ENCODE assay signal across 1 cellular context in the genomic region with DNA sequence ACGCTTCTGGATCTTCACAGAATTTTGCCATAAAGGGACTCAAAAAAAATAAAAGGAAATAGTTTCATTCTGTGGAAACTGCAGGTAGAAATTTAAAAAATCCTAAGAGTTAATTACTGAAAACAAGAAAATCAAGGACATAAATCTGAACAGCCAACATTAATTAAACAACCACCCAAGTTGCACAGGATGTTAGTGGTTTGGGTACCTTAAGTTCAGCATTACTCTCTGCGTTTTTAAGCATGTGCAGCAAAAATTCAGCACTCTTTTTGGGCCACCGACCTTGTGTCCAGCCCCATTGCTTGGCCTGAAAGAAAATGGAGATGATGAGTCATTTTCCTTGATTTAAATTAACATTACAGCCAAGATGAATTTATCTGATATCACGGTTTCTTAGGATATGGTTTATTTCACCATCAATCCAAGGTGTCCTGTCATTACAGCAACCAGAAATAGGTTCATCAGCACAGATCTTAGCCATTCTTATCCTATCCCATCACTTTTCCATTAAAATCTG.
TF ChIP-seq lines count a peak whose summit lies in the region.

No MANE protein-coding gene starts in this region.

TF ChIP-seq in HepG2, 621 proteins besides CTCF, POLR2A, EP300 and RAD21:
- TF ChIP-seq RBFOX2 (IDR thresholded peaks at IDR 0.05; ENCODE audit: low read depth, low read length) (peak; percentile 59; the same call in 1 of the 2 replicates), ZNF687 (CRISPR knock-in tag; IDR thresholded peaks at IDR 0.05) (no peak), HOXD1 (CRISPR knock-in tag; IDR thresholded peaks at IDR 0.05) (no peak), ZNF460 (CRISPR knock-in tag; IDR thresholded peaks at IDR 0.05; ENCODE audit: borderline replicate concordance) (no peak)
TF ChIP-seq in HepG2: peak in this region for 1.
